ENCODE assay signal across 16 cellular contexts in genomic region chr12:127388985-127389384, GRCh38.
A peak's percentile ranks its signal among the peaks of the same experiment; 100 is the strongest.
DNase-seq lines count a peak whose midpoint lies in the region; ATAC-seq and TF ChIP-seq lines count a peak whose summit lies in the region.
"Had no signal": no experiment of that assay in that cellular context is flagged by ENCODE, and none has a peak within 500 bp of the region (broad histone marks: within the 10 kb centered on the region; RNA-seq: fewer than 3 reads in every experiment).

No MANE protein-coding gene starts in this region.

- ATAC-seq in RWPE2 (ENCODE audit: low read depth) (peak; percentile 89), foreskin keratinocyte (peak; percentile 72), GM18519 (IDR thresholded peaks at IDR 0.05; ENCODE audit: low FRiP score, unreplicated experiment) (no peak), gastroesophageal sphincter (no peak), psoas muscle (no peak)

- H3K36me3 ChIP-seq in RWPE2 (ENCODE audit: low read depth): no peaks in the 10 kb centered on the region
- H3K36me3 ChIP-seq in skeletal muscle satellite cell (ENCODE audit: insufficient read depth, low read length): no peaks in the 10 kb centered on the region
- H3K36me3 ChIP-seq in gastroesophageal sphincter: no peaks in the 10 kb centered on the region
- H3K36me3 ChIP-seq in psoas muscle (ENCODE audit: insufficient read depth in 1 of 2, low read depth in 1 of 2): no peaks in the 10 kb centered on the region
- H3K36me3 ChIP-seq: BLaER1 had no signal

- peaks cover 26% of the 10 kb centered on the region for H3K4me1 ChIP-seq in RWPE2 (ENCODE audit: insufficient read depth, poor library complexity, severe bottlenecking)
- H3K4me1 ChIP-seq in foreskin keratinocyte: peaks cover 6% of the 10 kb centered on the region
- H3K4me1 ChIP-seq in skeletal muscle satellite cell (ENCODE audit: control insufficient read depth, insufficient read depth, low read length): peaks cover 12% of the 10 kb centered on the region
- no peaks in the 10 kb centered on the region for H3K4me1 ChIP-seq in gastroesophageal sphincter
- no peaks in the 10 kb centered on the region for H3K4me1 ChIP-seq in psoas muscle

- H3K27ac Mint-ChIP-seq in HFFc6: no peak overlapping the region

- peaks cover 28% of the 10 kb centered on the region for H3K4me1 Mint-ChIP-seq in HFFc6 (ENCODE audit: low read depth)

- H3K36me3 Mint-ChIP-seq in HFFc6 (ENCODE audit: low read depth): no peaks in the 10 kb centered on the region

- H3K9me3 ChIP-seq in RWPE2 (ENCODE audit: severe bottlenecking) (no peaks in the 10 kb centered on the region), skeletal muscle satellite cell (replicated peaks; ENCODE audit: low read length) (no peaks in the 10 kb centered on the region), gastroesophageal sphincter (no peaks in the 10 kb centered on the region), psoas muscle (no peaks in the 10 kb centered on the region)
- H3K9me3 ChIP-seq: BLaER1 had no signal

- peak overlapping the region; percentile 33 for H3K4me2 ChIP-seq in skeletal muscle satellite cell (ENCODE audit: low read length)
- H3K4me2 ChIP-seq: BLaER1 had no signal

- peak overlapping the region; percentile 29 for H3K27ac ChIP-seq in RWPE2 (ENCODE audit: poor library complexity, severe bottlenecking)
- no peak overlapping the region for H3K27ac ChIP-seq in foreskin keratinocyte
- no peak overlapping the region for H3K27ac ChIP-seq in gastroesophageal sphincter
- H3K27ac ChIP-seq in psoas muscle: no peak overlapping the region
- H3K27ac ChIP-seq: BLaER1 had no signal

- TF ChIP-seq POLR2A in gastroesophageal sphincter (IDR thresholded peaks at IDR 0.05): no peak

- H3K4me3 ChIP-seq in RWPE2 (ENCODE audit: severe bottlenecking) (no peak overlapping the region), skeletal muscle satellite cell (ENCODE audit: low read length) (no peak overlapping the region), gastroesophageal sphincter (no peak overlapping the region), psoas muscle (no peak overlapping the region)
- H3K4me3 ChIP-seq: BLaER1 had no signal

- intact Hi-C loops in psoas muscle (cut with DNase I): loop anchor here in 1 of 2 donors (10.0 kb wide), 1 partner anchor 284 kb away; no protein-coding TSS in a partner anchor

- no peak overlapping the region for H3K9ac ChIP-seq in skeletal muscle satellite cell (ENCODE audit: low read depth, low read length)
- H3K9ac ChIP-seq: BLaER1 had no signal

- 0 out of 2 replicates have a peak overlapping the region, but pooled peaks have one; percentile 11 for H3K4me3 Mint-ChIP-seq in HFFc6

- WGBS in gastroesophageal sphincter (ENCODE audit: low coverage in 1 of 2), 2 donors: 8 to 80% methylated on average over 1 of the region's 7 CpGs
- WGBS in psoas muscle, 3 donors: 69 to 75% (median 71%) methylated on average over 7 of the region's 7 CpGs

- TF ChIP-seq CTCF in HFFc6 (IDR thresholded peaks at IDR 0.05) (no peak), RWPE2 (IDR thresholded peaks at IDR 0.05; ENCODE audit: poor library complexity, severe bottlenecking) (no peak), foreskin keratinocyte (conservative IDR thresholded peaks at IDR 0.05) (no peak), gastroesophageal sphincter (IDR thresholded peaks at IDR 0.05) (no peak), psoas muscle (IDR thresholded peaks at IDR 0.05) (no peak)

- peaks cover 21% of the 10 kb centered on the region for H3K27me3 Mint-ChIP-seq in HFFc6 (ENCODE audit: insufficient read depth)

- DNase-seq in HFFc6 (no peak), RWPE2 (ENCODE audit: low spot score) (peak; percentile 83), foreskin keratinocyte (peak; percentile 67 to 92), psoas muscle (no peak), mucosa of gallbladder (ENCODE audit: low spot score) (no peak)
- DNase-seq: DMS 273 treated with DMSO at 0.1 percent for 48 hours; NCI-H1092; NCI-H226; NCI-H69; NK-92 treated with Interleukin-12 subunit alpha and Interleukin-12 subunit beta, amount 100 ng/mL, for 24 hours; OCI-M1; Right ventricle myocardium superior had no signal

- no peaks in the 10 kb centered on the region for H3K27me3 ChIP-seq in RWPE2 (ENCODE audit: insufficient read depth, poor library complexity, severe bottlenecking)
- no peaks in the 10 kb centered on the region for H3K27me3 ChIP-seq in foreskin keratinocyte
- no peaks in the 10 kb centered on the region for H3K27me3 ChIP-seq in skeletal muscle satellite cell (ENCODE audit: control insufficient read depth, insufficient read depth, low read length)
- peaks cover 46% of the 10 kb centered on the region for H3K27me3 ChIP-seq in gastroesophageal sphincter
- H3K27me3 ChIP-seq in psoas muscle (ENCODE audit: insufficient read depth in 3 of 3, low read length in 2 of 3): no peaks in the 10 kb centered on the region
- H3K27me3 ChIP-seq: BLaER1 had no signal

- no peak for TF ChIP-seq EP300 in gastroesophageal sphincter (IDR thresholded peaks at IDR 0.05)

- H3K9me3 Mint-ChIP-seq in HFFc6: no peaks in the 10 kb centered on the region

Comparison
In these comparisons a context has a peak if more than half of its experiments do, and no peak if none do; other contexts are left out.
1. DNase-seq: peak in RWPE2 (single experiment) and foreskin keratinocyte (2 of 2); none in HFFc6 (single experiment), psoas muscle (0 of 2) and mucosa of gallbladder (single experiment).
2. ATAC-seq: peak in RWPE2 (single experiment) and foreskin keratinocyte (single experiment); none in GM18519 (single experiment), gastroesophageal sphincter (single experiment) and psoas muscle (0 of 4).